30 cellular contexts compared by ENCODE assay signal in the genomic region with DNA sequence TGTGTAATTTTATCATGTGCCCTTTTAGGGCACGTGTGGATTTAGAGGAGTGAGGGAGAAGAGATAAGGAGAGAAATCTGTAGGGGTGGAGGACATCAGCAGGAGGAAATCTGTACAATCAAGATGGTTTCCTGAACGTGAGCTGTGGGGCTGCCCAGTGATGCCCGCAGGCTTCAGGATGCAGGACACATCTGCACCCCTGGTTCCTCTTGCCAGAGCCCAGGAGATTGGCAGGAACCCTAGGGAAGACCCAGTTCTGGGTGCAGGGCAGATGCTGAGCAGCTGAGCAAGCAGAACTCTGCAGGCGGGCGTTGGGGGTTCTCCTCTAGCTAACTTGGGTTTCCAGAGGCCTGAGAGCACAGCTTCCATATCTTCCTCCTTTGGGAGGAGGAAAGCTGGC. TPM values are rescaled to one million over a fixed set of nuclear protein-coding genes. Genes with fewer than 3 reads are reported as not detected.
"Had no signal": no experiment of that assay in that cellular context is flagged by ENCODE, and none has a peak within 500 bp of the region (broad histone marks: within the 10 kb centered on the region; RNA-seq: fewer than 3 reads in every experiment).

No MANE protein-coding gene starts in this region.

- H3K27ac Mint-ChIP-seq: activated CD4-positive, alpha-beta T cell treated with anti-CD3 and anti-CD28 coated beads, Interleukin-2, amount 10 ng/mL, durations not matched to agents 24 days and 14 days; activated CD8-positive, alpha-beta T cell treated with anti-CD3 and anti-CD28 coated beads for 36 hours; activated naive CD8-positive, alpha-beta T cell treated with anti-CD3 and anti-CD28 coated beads for 36 hours; activated T-cell treated with anti-CD3 and anti-CD28 coated beads, Interleukin-2, amount 50 U/mL, for 72 hours; activated T-helper 17 cell treated with anti-CD3 and anti-CD28 coated beads, Interleukin-2, amount 50 U/mL, for 72 hours; T-helper 1 cell treated with Interleukin-12 subunit alpha and Interleukin-12 subunit beta and Interleukin-4 antibody, amounts not matched to agents 30 μg/mL and 1 μg/mL, for 36 hours; T-helper 2 cell treated with Interferon-gamma antibody and Interleukin-4, amounts not matched to agents 5 μg/mL and 100 μg/mL, for 36 hours had no signal

- H3K4me2 ChIP-seq: KMS-11 had no signal

- H3K27me3 ChIP-seq: ascending aorta, cardiac muscle cell, SJCRH30 had no signal

- H3K27me3 Mint-ChIP-seq: activated CD4-positive, alpha-beta T cell treated with anti-CD3 and anti-CD28 coated beads, Interleukin-2, amount 10 ng/mL, durations not matched to agents 24 days and 14 days; activated CD8-positive, alpha-beta T cell treated with anti-CD3 and anti-CD28 coated beads for 36 hours; activated naive CD8-positive, alpha-beta T cell treated with anti-CD3 and anti-CD28 coated beads for 36 hours; activated T-helper 17 cell treated with anti-CD3 and anti-CD28 coated beads, Interleukin-2, amount 50 U/mL, for 72 hours; central memory CD8-positive, alpha-beta T cell had no signal

- H3K36me3 ChIP-seq: ascending aorta, cardiac muscle cell, SJCRH30 had no signal

- H3K4me3 Mint-ChIP-seq: activated CD4-positive, alpha-beta T cell treated with anti-CD3 and anti-CD28 coated beads, Interleukin-2, amount 10 ng/mL, durations not matched to agents 24 days and 14 days; activated CD8-positive, alpha-beta T cell treated with anti-CD3 and anti-CD28 coated beads for 36 hours; activated naive CD8-positive, alpha-beta T cell treated with anti-CD3 and anti-CD28 coated beads for 36 hours; activated T-cell treated with anti-CD3 and anti-CD28 coated beads, Interleukin-2, amount 50 U/mL, for 72 hours; activated T-helper 17 cell treated with anti-CD3 and anti-CD28 coated beads, Interleukin-2, amount 50 U/mL, for 72 hours; central memory CD8-positive, alpha-beta T cell; T-helper 1 cell treated with Interleukin-12 subunit alpha and Interleukin-12 subunit beta and Interleukin-4 antibody, amounts not matched to agents 30 μg/mL and 1 μg/mL, for 36 hours; T-helper 2 cell treated with Interferon-gamma antibody and Interleukin-4, amounts not matched to agents 5 μg/mL and 100 μg/mL, for 36 hours had no signal

- H3K4me1 ChIP-seq: ascending aorta, SJCRH30 had no signal

- H3K27ac ChIP-seq: ascending aorta, cardiac muscle cell, KMS-11, SJCRH30, SK-N-MC had no signal

- DNase-seq: activated CD4-positive, alpha-beta T cell treated with anti-CD3 and anti-CD28 coated beads, Interleukin-2, amount 10 ng/mL, durations not matched to agents 24 days and 14 days; activated CD4-positive, alpha-beta T cell treated with anti-CD3 and anti-CD28 coated beads, Interleukin-2, amount 50 U/mL, for 4 hours; activated CD8-positive, alpha-beta T cell treated with anti-CD3 and anti-CD28 coated beads for 36 hours; activated effector memory CD4-positive, alpha-beta T cell treated with anti-CD3 and anti-CD28 coated beads, Interleukin-2, amount 50 U/mL, for 16 hours; activated naive CD4-positive, alpha-beta T cell; activated naive CD4-positive, alpha-beta T cell treated with anti-CD3 and anti-CD28 coated beads, Interleukin-2, amount 50 U/mL, for 16 hours; activated naive CD8-positive, alpha-beta T cell treated with anti-CD3 and anti-CD28 coated beads for 36 hours; activated T-cell treated with anti-CD3 and anti-CD28 coated beads, Interleukin-2, amount 50 U/mL, for 1 hour; activated T-cell treated with anti-CD3 and anti-CD28 coated beads, Interleukin-2, amount 50 U/mL, for 72 hours; amniotic stem cell; NCI-H1092 treated with DMSO at 0.1 percent for 48 hours; NCI-H187 treated with DMSO at 0.1 percent for 48 hours; NCI-H2081; NCI-H2227 treated with DMSO at 0.1 percent for 48 hours; NCI-H446; NCI-H510A treated with DMSO at 0.1 percent for 48 hours; SHP77; SJCRH30 had no signal

- H3K9me3 Mint-ChIP-seq: activated CD4-positive, alpha-beta T cell treated with anti-CD3 and anti-CD28 coated beads, Interleukin-2, amount 10 ng/mL, durations not matched to agents 24 days and 14 days; activated CD8-positive, alpha-beta T cell treated with anti-CD3 and anti-CD28 coated beads for 36 hours; activated naive CD8-positive, alpha-beta T cell treated with anti-CD3 and anti-CD28 coated beads for 36 hours; activated T-cell treated with anti-CD3 and anti-CD28 coated beads, Interleukin-2, amount 50 U/mL, for 72 hours; activated T-helper 17 cell treated with anti-CD3 and anti-CD28 coated beads, Interleukin-2, amount 50 U/mL, for 72 hours; central memory CD8-positive, alpha-beta T cell; T-helper 1 cell treated with Interleukin-12 subunit alpha and Interleukin-12 subunit beta and Interleukin-4 antibody, amounts not matched to agents 30 μg/mL and 1 μg/mL, for 36 hours; T-helper 2 cell treated with Interferon-gamma antibody and Interleukin-4, amounts not matched to agents 5 μg/mL and 100 μg/mL, for 36 hours had no signal

- H3K9ac ChIP-seq: KMS-11 had no signal

- ATAC-seq: activated CD8-positive, alpha-beta T cell treated with anti-CD3 and anti-CD28 coated beads for 36 hours; activated T-cell treated with anti-CD3 and anti-CD28 coated beads, Interleukin-2, amount 50 U/mL, for 72 hours; activated T-helper 17 cell treated with anti-CD3 and anti-CD28 coated beads, Interleukin-2, amount 50 U/mL, for 72 hours; Panc1 had no signal

- H3K4me3 ChIP-seq: ascending aorta, cardiac muscle cell, SJCRH30, SK-N-MC had no signal

- H3K9me3 ChIP-seq: ascending aorta, SJCRH30 had no signal

RNA-seq across cellular contexts. Expression of a gene that starts 11.7 kb away (rescaled TPM):
- total RNA-seq: ascending aorta, cardiac muscle cell, LHCN-M2, SJCRH30 had no signal

RNA-seq across cellular contexts. Expression of a gene that starts 23.5 kb away (rescaled TPM):
- total RNA-seq: activated CD4-positive, alpha-beta T cell treated with anti-CD3 and anti-CD28 coated beads, Interleukin-2, amount 10 ng/mL, durations not matched to agents 24 days and 14 days; activated CD8-positive, alpha-beta memory T cell treated with anti-CD3 and anti-CD28 coated beads for 36 hours; activated CD8-positive, alpha-beta T cell treated with anti-CD3 and anti-CD28 coated beads for 36 hours; activated naive CD8-positive, alpha-beta T cell treated with anti-CD3 and anti-CD28 coated beads for 36 hours; activated T-cell treated with anti-CD3 and anti-CD28 coated beads, Interleukin-2, amount 50 U/mL, for 72 hours; activated T-helper 17 cell treated with anti-CD3 and anti-CD28 coated beads, Interleukin-2, amount 50 U/mL, for 72 hours; ascending aorta; cardiac muscle cell; LHCN-M2; RPMI7951; SJCRH30 had no signal
